Comparison of ENCODE assay signal across 1 cellular context in the genomic region with DNA sequence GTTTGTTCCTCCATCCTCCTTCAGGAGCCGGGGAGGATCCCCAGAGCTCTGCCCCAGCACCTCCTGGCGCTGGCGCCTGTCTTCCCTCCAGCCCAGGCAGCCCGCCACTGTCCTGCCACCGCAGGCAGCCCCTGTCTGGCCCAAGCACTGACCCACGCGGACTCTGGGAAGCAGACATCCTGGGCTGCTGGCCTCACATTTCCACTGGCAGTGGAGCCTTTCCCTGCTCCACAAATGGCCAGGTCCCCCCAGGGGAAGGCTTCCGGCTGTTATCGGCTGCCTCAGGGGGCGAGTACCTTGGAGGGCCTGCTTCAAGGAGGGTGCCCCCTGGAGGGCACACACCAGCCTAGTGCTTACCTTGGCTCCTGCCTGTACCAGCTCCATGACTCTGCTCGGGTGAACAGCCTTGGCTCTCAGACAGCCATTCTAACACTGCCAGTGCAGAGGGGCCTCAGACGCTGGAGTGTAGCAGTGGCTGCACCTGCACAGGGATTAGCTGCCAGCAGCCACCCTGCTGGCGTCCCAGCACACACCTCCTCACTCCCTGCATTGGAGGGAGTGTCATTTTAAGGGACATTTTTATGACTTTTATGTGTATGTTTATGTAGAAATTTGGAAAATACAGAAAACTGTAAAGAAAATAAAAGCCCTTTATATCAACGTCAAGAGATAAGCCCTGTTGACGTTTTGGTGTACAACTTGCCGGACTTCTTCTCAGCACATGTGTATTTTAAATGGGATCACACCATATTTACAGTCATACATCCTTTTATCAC.
TF ChIP-seq lines count a peak whose summit lies in the region.

No MANE protein-coding gene starts in this region.

TF ChIP-seq in HEK293, 187 proteins besides CTCF, POLR2A, EP300 and RAD21 (continued from another document):
- TF ChIP-seq ZNF544 (tag by site-specific recombination; IDR thresholded peaks at IDR 0.05) (no peak), BCL11A (tag by site-specific recombination; IDR thresholded peaks at IDR 0.05; ENCODE audit: low read depth) (no peak), ZIC2 (tag by site-specific recombination; IDR thresholded peaks at IDR 0.05) (peak; percentile 97)
- TF ChIP-seq, protein P1, sequence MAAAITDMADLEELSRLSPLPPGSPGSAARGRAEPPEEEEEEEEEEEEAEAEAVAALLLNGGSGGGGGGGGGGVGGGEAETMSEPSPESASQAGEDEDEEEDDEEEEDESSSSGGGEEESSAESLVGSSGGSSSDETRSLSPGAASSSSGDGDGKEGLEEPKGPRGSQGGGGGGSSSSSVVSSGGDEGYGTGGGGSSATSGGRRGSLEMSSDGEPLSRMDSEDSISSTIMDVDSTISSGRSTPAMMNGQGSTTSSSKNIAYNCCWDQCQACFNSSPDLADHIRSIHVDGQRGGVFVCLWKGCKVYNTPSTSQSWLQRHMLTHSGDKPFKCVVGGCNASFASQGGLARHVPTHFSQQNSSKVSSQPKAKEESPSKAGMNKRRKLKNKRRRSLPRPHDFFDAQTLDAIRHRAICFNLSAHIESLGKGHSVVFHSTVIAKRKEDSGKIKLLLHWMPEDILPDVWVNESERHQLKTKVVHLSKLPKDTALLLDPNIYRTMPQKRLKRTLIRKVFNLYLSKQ (tag by site-specific recombination; IDR thresholded peaks at IDR 0.05; ENCODE audit: borderline replicate concordance): no peak
- TF ChIP-seq, protein P2, sequence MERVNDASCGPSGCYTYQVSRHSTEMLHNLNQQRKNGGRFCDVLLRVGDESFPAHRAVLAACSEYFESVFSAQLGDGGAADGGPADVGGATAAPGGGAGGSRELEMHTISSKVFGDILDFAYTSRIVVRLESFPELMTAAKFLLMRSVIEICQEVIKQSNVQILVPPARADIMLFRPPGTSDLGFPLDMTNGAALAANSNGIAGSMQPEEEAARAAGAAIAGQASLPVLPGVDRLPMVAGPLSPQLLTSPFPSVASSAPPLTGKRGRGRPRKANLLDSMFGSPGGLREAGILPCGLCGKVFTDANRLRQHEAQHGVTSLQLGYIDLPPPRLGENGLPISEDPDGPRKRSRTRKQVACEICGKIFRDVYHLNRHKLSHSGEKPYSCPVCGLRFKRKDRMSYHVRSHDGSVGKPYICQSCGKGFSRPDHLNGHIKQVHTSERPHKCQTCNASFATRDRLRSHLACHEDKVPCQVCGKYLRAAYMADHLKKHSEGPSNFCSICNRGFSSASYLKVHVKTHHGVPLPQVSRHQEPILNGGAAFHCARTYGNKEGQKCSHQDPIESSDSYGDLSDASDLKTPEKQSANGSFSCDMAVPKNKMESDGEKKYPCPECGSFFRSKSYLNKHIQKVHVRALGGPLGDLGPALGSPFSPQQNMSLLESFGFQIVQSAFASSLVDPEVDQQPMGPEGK (tag by site-specific recombination; IDR thresholded peaks at IDR 0.05): no peak
